ENCODE assay signal across 26 cellular contexts in the genomic region with DNA sequence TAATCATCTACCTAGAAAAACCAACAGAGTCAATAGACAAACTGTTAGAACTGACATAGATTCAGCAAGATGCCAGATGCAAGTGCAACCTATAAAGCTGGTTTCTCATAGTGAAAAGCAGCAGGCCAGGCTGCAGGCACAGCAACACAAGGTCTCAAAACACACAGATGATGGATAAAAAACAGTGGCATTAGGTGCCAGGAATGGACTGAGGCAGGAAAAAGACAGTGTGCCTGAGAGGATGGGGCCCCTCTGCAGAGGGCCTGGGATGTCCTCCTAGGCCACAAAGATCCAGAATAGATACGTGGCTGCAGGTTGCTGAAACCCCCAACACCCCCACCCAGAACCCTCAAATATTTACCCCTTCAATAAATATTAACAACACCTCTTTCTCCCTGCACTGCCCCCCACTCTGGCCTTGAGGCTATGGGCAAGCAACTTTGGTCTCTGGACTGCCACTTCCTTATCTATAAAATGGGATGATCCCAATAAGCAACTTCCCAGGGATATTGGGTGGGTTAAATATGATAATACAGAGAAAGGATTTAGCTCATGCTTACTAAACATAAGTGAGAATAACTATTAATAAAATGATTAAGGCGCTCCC. TPM values are rescaled to one million over a fixed set of nuclear protein-coding genes. Genes with fewer than 3 reads are reported as not detected.
"Had no signal": no experiment of that assay in that cellular context is flagged by ENCODE, and none has a peak within 500 bp of the region (broad histone marks: within the 10 kb centered on the region; RNA-seq: fewer than 3 reads in every experiment).

No MANE protein-coding gene starts in this region.

- H3K27ac ChIP-seq: ascending aorta, body of pancreas, KMS-11, Peyer's patch, RWPE1, SJCRH30 had no signal

- H3K36me3 ChIP-seq: ascending aorta, MG63, Peyer's patch, SJCRH30 had no signal

- H3K4me1 ChIP-seq: ascending aorta, body of pancreas, Peyer's patch, SJCRH30 had no signal

- H3K4me3 Mint-ChIP-seq: activated B cell treated with CpG ODN at 0.5 μM for 24 hours; activated CD4-positive, alpha-beta T cell treated with anti-CD3 and anti-CD28 coated beads, Interleukin-2, amount 10 ng/mL, durations not matched to agents 24 days and 14 days; activated CD8-positive, alpha-beta memory T cell treated with anti-CD3 and anti-CD28 coated beads, Interleukin-2, amount 10 ng/mL, durations not matched to agents 7 days and 5 days; activated naive CD8-positive, alpha-beta T cell treated with anti-CD3 and anti-CD28 coated beads, Interleukin-2, amount 50 U/mL, for 24 hours; activated T-cell treated with anti-CD3 and anti-CD28 coated beads, Interleukin-2, amount 50 U/mL, for 24 hours; activated T-helper 1 cell treated with anti-CD3 and anti-CD28 coated beads, Interleukin-12 subunit alpha, Interleukin-12 subunit beta, Interleukin-2, Interleukin-4 antibody, amounts not matched to agents 30 ng/mL and 10 ng/mL and 1 ng/mL, durations not matched to agents 14 hours and 24 hours and 36 hours; T-helper 17 cell had no signal

- H3K36me3 Mint-ChIP-seq: activated CD8-positive, alpha-beta memory T cell treated with anti-CD3 and anti-CD28 coated beads, Interleukin-2, amount 10 ng/mL, durations not matched to agents 7 days and 5 days had no signal

- ATAC-seq: activated CD8-positive, alpha-beta memory T cell treated with anti-CD3 and anti-CD28 coated beads, Interleukin-2, amount 10 ng/mL, durations not matched to agents 7 days and 5 days; activated naive CD4-positive, alpha-beta T cell treated with anti-CD3 and anti-CD28 coated beads, Interleukin-2, amount 50 U/mL, for 72 hours; activated naive CD8-positive, alpha-beta T cell treated with anti-CD3 and anti-CD28 coated beads, Interleukin-2, amount 50 U/mL, for 24 hours; body of pancreas; T-helper 17 cell had no signal

- H3K9ac ChIP-seq: KMS-11 had no signal

- H3K4me2 ChIP-seq: KMS-11 had no signal

- H3K4me3 ChIP-seq: ascending aorta, body of pancreas, MG63, Peyer's patch, SJCRH30 had no signal

- DNase-seq: activated B cell treated with CpG ODN at 0.5 μM for 24 hours; activated CD4-positive, alpha-beta T cell treated with anti-CD3 and anti-CD28 coated beads for 1 hour; activated CD4-positive, alpha-beta T cell treated with anti-CD3 and anti-CD28 coated beads, Interleukin-2, amount 10 ng/mL, durations not matched to agents 24 days and 14 days; activated CD4-positive, alpha-beta T cell treated with anti-CD3 and anti-CD28 coated beads, Interleukin-2, amount 50 U/mL, for 48 hours; activated CD8-positive, alpha-beta memory T cell treated with anti-CD3 and anti-CD28 coated beads, Interleukin-2, amount 10 ng/mL, durations not matched to agents 7 days and 5 days; activated effector memory CD4-positive, alpha-beta T cell treated with anti-CD3 and anti-CD28 coated beads, Interleukin-2, amount 50 U/mL, for 16 hours; activated naive CD4-positive, alpha-beta T cell treated with Interleukin-2 at 50 U/mL for 16 hours; activated naive CD8-positive, alpha-beta T cell treated with anti-CD3 and anti-CD28 coated beads, Interleukin-2, amount 50 U/mL, for 24 hours; activated T-cell treated with anti-CD3 and anti-CD28 coated beads, Interleukin-2, amount 50 U/mL, for 24 hours; amniotic stem cell; MG63; MV-4-11; NCI-H1417 treated with DMSO at 0.1 percent for 48 hours; NCI-H2107; NCI-H226; NCI-H774; T-helper 17 cell; T-helper 9 cell had no signal

- H3K27me3 ChIP-seq: ascending aorta, body of pancreas, MG63, Peyer's patch, SJCRH30 had no signal

- H3K9me3 ChIP-seq: body of pancreas, MG63, Peyer's patch, SJCRH30 had no signal

- H3K4me1 Mint-ChIP-seq: activated B cell treated with CpG ODN at 0.5 μM for 24 hours; activated CD4-positive, alpha-beta T cell treated with anti-CD3 and anti-CD28 coated beads, Interleukin-2, amount 10 ng/mL, durations not matched to agents 24 days and 14 days; activated CD8-positive, alpha-beta memory T cell treated with anti-CD3 and anti-CD28 coated beads, Interleukin-2, amount 10 ng/mL, durations not matched to agents 7 days and 5 days; activated naive CD8-positive, alpha-beta T cell treated with anti-CD3 and anti-CD28 coated beads, Interleukin-2, amount 50 U/mL, for 24 hours; T-helper 17 cell had no signal

- H3K27ac Mint-ChIP-seq: activated B cell treated with CpG ODN at 0.5 μM for 24 hours; activated CD4-positive, alpha-beta T cell treated with anti-CD3 and anti-CD28 coated beads, Interleukin-2, amount 10 ng/mL, durations not matched to agents 24 days and 14 days; activated CD8-positive, alpha-beta memory T cell treated with anti-CD3 and anti-CD28 coated beads, Interleukin-2, amount 10 ng/mL, durations not matched to agents 7 days and 5 days; activated naive CD4-positive, alpha-beta T cell treated with anti-CD3 and anti-CD28 coated beads, Interleukin-2, amount 50 U/mL, for 72 hours; activated naive CD8-positive, alpha-beta T cell treated with anti-CD3 and anti-CD28 coated beads, Interleukin-2, amount 50 U/mL, for 24 hours; activated T-cell treated with anti-CD3 and anti-CD28 coated beads, Interleukin-2, amount 50 U/mL, for 24 hours; activated T-helper 1 cell treated with anti-CD3 and anti-CD28 coated beads, Interleukin-12 subunit alpha, Interleukin-12 subunit beta, Interleukin-2, Interleukin-4 antibody, amounts not matched to agents 30 ng/mL and 10 ng/mL and 1 ng/mL, durations not matched to agents 14 hours and 24 hours and 36 hours; T-helper 17 cell had no signal

RNA-seq across cellular contexts. Expression of a gene that starts 35.2 kb away (rescaled TPM):
- total RNA-seq: activated B cell treated with CpG ODN at 0.5 μM for 24 hours; activated CD8-positive, alpha-beta memory T cell treated with anti-CD3 and anti-CD28 coated beads, Interleukin-2, amount 10 ng/mL, durations not matched to agents 7 days and 5 days; activated naive CD4-positive, alpha-beta T cell treated with anti-CD3 and anti-CD28 coated beads, Interleukin-2, amount 50 U/mL, for 72 hours; activated T-helper 1 cell treated with anti-CD3 and anti-CD28 coated beads, Interleukin-12 subunit alpha, Interleukin-12 subunit beta, Interleukin-2, Interleukin-4 antibody, amounts not matched to agents 30 ng/mL and 10 ng/mL and 1 ng/mL, durations not matched to agents 14 hours and 24 hours and 36 hours; SJCRH30; T-helper 17 cell had no signal
